ENCODE assay signal across 10 cellular contexts in the genomic region with DNA sequence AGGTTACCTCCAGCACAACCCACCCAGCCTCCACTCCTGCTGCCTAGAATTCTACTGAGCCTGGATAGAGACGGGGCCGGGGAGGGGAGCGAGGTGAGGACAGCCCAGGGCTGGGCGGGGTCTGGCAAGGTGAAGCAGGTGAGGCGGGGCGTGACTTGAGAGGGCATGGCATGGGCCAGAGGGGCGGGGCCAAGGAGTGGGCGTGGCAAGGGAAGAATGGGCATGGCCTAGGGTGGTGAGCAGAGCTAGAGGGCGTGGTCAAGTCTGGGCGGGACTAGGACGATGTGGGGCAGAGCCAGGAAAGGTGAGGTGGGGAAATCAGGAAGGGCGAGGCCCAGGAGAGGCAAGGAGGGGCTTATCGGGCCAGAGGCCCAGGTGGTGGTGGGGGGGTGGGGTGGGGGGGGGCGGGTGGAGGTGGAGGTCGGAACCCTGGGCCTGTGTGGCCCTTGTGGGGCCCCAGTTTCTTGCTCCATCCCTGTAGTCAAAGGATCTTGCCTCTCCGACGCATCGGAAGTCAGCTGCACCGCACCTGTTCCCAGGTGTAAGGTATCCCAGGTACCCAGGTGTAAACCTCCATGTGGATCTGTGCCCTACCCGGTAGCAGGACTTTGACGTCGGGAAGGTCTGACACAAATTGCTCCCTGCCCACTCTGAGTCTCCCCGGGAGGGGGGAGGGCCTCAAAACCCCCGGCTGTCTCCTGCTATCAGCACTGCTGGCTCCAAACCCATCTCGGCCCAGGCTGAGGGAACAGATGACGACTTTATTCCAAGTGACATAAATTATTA. TPM values are rescaled to one million over a fixed set of nuclear protein-coding genes. Genes with fewer than 3 reads are reported as not detected.
DNase-seq lines count a peak whose midpoint lies in the region; ATAC-seq, FAIRE-seq and TF ChIP-seq lines count a peak whose summit lies in the region.
"Had no signal": no experiment of that assay in that cellular context is flagged by ENCODE, and none has a peak within 500 bp of the region (broad histone marks: within the 10 kb centered on the region; RNA-seq: fewer than 3 reads in every experiment).

No MANE protein-coding gene starts in this region.

- H2AK5ac ChIP-seq in H9 (ENCODE audit: insufficient read length, low read length): no peak overlapping the region

- H3K18ac ChIP-seq in H9 (ENCODE audit: insufficient read length, low read depth, low read length): no peak overlapping the region

- peaks cover 5 to 7% of the 10 kb centered on the region in 2 experiments; a peak in 3 of 5 replicates for H3K9me3 Mint-ChIP-seq in H9
- H3K9me3 Mint-ChIP-seq: immature natural killer cell had no signal

- H3K14ac ChIP-seq in H9 (ENCODE audit: insufficient read depth, low read length): no peak overlapping the region

- no peak overlapping the region for H3K9ac ChIP-seq in H9 (ENCODE audit: extremely low read depth, insufficient read length, low read length)

- no peak overlapping the region for H3K23ac ChIP-seq in H9 (ENCODE audit: insufficient read length, low read depth, low read length)

- H4K20me1 ChIP-seq in H9 (ENCODE audit: control insufficient read depth, insufficient read depth, insufficient read length): no peaks in the 10 kb centered on the region
- H4K20me1 ChIP-seq in OCI-LY7 (ENCODE audit: insufficient read depth, low read length): no peaks in the 10 kb centered on the region

- POLR2A ChIA-PET in OCI-LY7 (lab: Charles Lee): no interaction called here

- no CpG with 5 or more reads among the region's 26 CpGs for WGBS in H9 (ENCODE audit: extremely low coverage, insufficient read length, low lambda C conversion rate)

- TF ChIP-seq CTCF in H9 (conservative IDR thresholded peaks at IDR 0.05): no peak
- no peak for TF ChIP-seq CTCF in OCI-LY7 (conservative IDR thresholded peaks at IDR 0.05; ENCODE audit: low read length)
- TF ChIP-seq CTCF in epithelial cell of esophagus (IDR thresholded peaks at IDR 0.05; ENCODE audit: insufficient read depth, low read depth, low read length, missing control alignments): no peak

- H3K79me1 ChIP-seq in H9 (ENCODE audit: insufficient read depth, low read depth, low read length, poor library complexity, severe bottlenecking): no peaks in the 10 kb centered on the region

- no peak overlapping the region for H3K4ac ChIP-seq in H9 (ENCODE audit: low read depth, low read length)

- no peaks in the 10 kb centered on the region for H3K9me3 ChIP-seq in H9 (ENCODE audit: control insufficient read depth, low read depth, low read length)
- H3K9me3 ChIP-seq in OCI-LY7 (ENCODE audit: low read length): no peaks in the 10 kb centered on the region

- H2AFZ ChIP-seq in H9 (ENCODE audit: low read length): no peak overlapping the region
- no peak overlapping the region for H2AFZ ChIP-seq in OCI-LY7 (ENCODE audit: low read length)

- H3K4me3 ChIP-seq in OCI-LY7 (ENCODE audit: low read depth, low read length, poor library complexity, severe bottlenecking) (no peak overlapping the region), epithelial cell of esophagus (ENCODE audit: low read length) (peak overlapping the region; percentile 7)

- H2BK120ac ChIP-seq in H9 (ENCODE audit: low read depth, low read length, poor library complexity, severe bottlenecking): no peak overlapping the region

- H3K27me3 ChIP-seq in H9 (ENCODE audit: insufficient read depth, low read length): no peaks in the 10 kb centered on the region

- no peaks in the 10 kb centered on the region for H3K79me2 ChIP-seq in H9 (ENCODE audit: insufficient read depth, low read length)
- H3K79me2 ChIP-seq in OCI-LY7 (ENCODE audit: insufficient read depth, low read depth, low read length): no peaks in the 10 kb centered on the region

- no peak overlapping the region for H4K5ac ChIP-seq in H9 (ENCODE audit: insufficient read length, low read depth, low read length)

- 0 out of 4 replicates have a peak, but pooled peaks cover 0 to 3% of the 10 kb centered on the region in 2 experiments for H3K4me1 Mint-ChIP-seq in H9
- H3K4me1 Mint-ChIP-seq: immature natural killer cell had no signal

- H3K27ac ChIP-seq in H9 (ENCODE audit: insufficient read length, low read depth, low read length) (no peak overlapping the region), OCI-LY7 (ENCODE audit: low read depth, low read length, poor library complexity, severe bottlenecking) (no peak overlapping the region)

- H2BK20ac ChIP-seq in H9 (ENCODE audit: low read depth, low read length, poor library complexity, severe bottlenecking): no peak overlapping the region

- no peak overlapping the region for H3T11ph ChIP-seq in H9 (ENCODE audit: low read length)

- BruUV-seq in OCI-LY7 (replicated peaks; lab: Mats Ljungman, UMichigan): no TSS peak

- H3K27ac Mint-ChIP-seq in H9: no peak overlapping the region

- H3K9me2 ChIP-seq in OCI-LY7 (ENCODE audit: insufficient read depth, low read length): no peaks in the 10 kb centered on the region

- no peaks in the 10 kb centered on the region for H3K36me3 ChIP-seq in OCI-LY7 (ENCODE audit: insufficient read depth, low read length)

- H3K27me3 Mint-ChIP-seq in H9 (ENCODE audit: low read depth): peaks cover 2% of the 10 kb centered on the region; the same call in 1 of the 2 replicates

- no peak overlapping the region for H2BK15ac ChIP-seq in H9 (ENCODE audit: low read depth, low read length)

- intact Hi-C loops in OCI-LY7 (cut with micrococcal nuclease; ENCODE audit: unreplicated experiment): no loop called here

- H3K4me3 Mint-ChIP-seq in H9: peak overlapping the region in 1 of 2 experiments; percentile 27; a peak in 1 of 5 replicates
- H3K4me3 Mint-ChIP-seq: immature natural killer cell had no signal

- CTCF ChIA-PET in OCI-LY7 (lab: Charles Lee; ENCODE audit: unreplicated experiment): no interaction called here

- no peaks in the 10 kb centered on the region for H3K23me2 ChIP-seq in H9 (ENCODE audit: insufficient read length, low read depth, low read length, poor library complexity, severe bottlenecking)

- H4K91ac ChIP-seq in H9 (ENCODE audit: insufficient read length, low read depth, low read length): no peak overlapping the region

- no peak for ATAC-seq in GM18868 (IDR thresholded peaks at IDR 0.05; ENCODE audit: unreplicated experiment)

- FAIRE-seq in urothelium cell line (lab: Jason Lieb, UNC): no peak
- FAIRE-seq: astrocyte, GM18507 had no signal

- H3K4me1 ChIP-seq in H9 (ENCODE audit: insufficient read depth, low read length): no peaks in the 10 kb centered on the region
- no peaks in the 10 kb centered on the region for H3K4me1 ChIP-seq in OCI-LY7 (ENCODE audit: insufficient read depth, low read length, poor library complexity, severe bottlenecking)

- H3K56ac ChIP-seq in H9 (ENCODE audit: insufficient read length, low read depth, low read length): no peak overlapping the region

- H2BK5ac ChIP-seq in H9 (ENCODE audit: insufficient read length, low read length): no peak overlapping the region

- DNase-seq in H9 (peak; percentile 100), OCI-LY7 (ENCODE audit: low spot score) (peak; percentile 4), epithelial cell of esophagus (ENCODE audit: low read depth) (peak; percentile 74), NCI-H2081 (lab: John Stamatoyannopoulos, UW) (no peak), urothelium cell line (ENCODE audit: low spot score) (no peak)
- peak; percentile 53 for DNase-seq in stimulated activated CD4-positive, alpha-beta T cell treated with anti-CD3 and anti-CD28 coated beads, Interleukin-1b, Interleukin-23, amount 100 ng/mL, for 48 hours
- DNase-seq: immature natural killer cell had no signal

- no peak overlapping the region for H4K8ac ChIP-seq in H9 (replicated peaks; ENCODE audit: insufficient read length, low read depth, low read length)

- peak overlapping the region; percentile 39 for H3K4me2 ChIP-seq in H9 (ENCODE audit: insufficient read depth, insufficient read length, low read length)
- H3K4me2 ChIP-seq in OCI-LY7 (ENCODE audit: low read length): no peak overlapping the region

- H3K36me3 Mint-ChIP-seq in H9 (ENCODE audit: insufficient read depth in 1 of 3, low read depth in 3 of 3): no peaks in the 10 kb centered on the region

- no peak overlapping the region for H2BK12ac ChIP-seq in H9 (ENCODE audit: insufficient read length, low read depth, low read length)

RNA-seq across cellular contexts. Expression of gene UTS2, which starts 32.8 kb away (rescaled TPM):
- not detected in 2 replicates for total RNA-seq in H9 (2021)
- total RNA-seq in OCI-LY7 (2014; rRNA removed; shearing (Covaris generic)): not detected in 2 replicates
- not detected in 2 replicates for total RNA-seq in OCI-LY7 (2022)
- total RNA-seq: astrocyte had no signal

RNA-seq across cellular contexts. Expression of gene TNFRSF9, which starts 54.9 kb away (rescaled TPM):
- not detected in 2 replicates for total RNA-seq in H9 (2021)
- total RNA-seq in OCI-LY7 (2014; rRNA removed; shearing (Covaris generic)): not detected in 2 replicates
- total RNA-seq in OCI-LY7 (2022): not detected in 2 replicates

Comparison
In these comparisons a context has a peak if more than half of its experiments do, and no peak if none do; other contexts are left out.
1. DNase-seq: peak in H9 (single experiment), OCI-LY7 (single experiment), epithelial cell of esophagus (single experiment) and stimulated activated CD4-positive, alpha-beta T cell treated with anti-CD3 and anti-CD28 coated beads, Interleukin-1b, Interleukin-23, amount 100 ng/mL, for 48 hours (single experiment); none in NCI-H2081 (0 of 2) and urothelium cell line (single experiment).